19 cellular contexts compared by ENCODE assay signal in the genomic region with DNA sequence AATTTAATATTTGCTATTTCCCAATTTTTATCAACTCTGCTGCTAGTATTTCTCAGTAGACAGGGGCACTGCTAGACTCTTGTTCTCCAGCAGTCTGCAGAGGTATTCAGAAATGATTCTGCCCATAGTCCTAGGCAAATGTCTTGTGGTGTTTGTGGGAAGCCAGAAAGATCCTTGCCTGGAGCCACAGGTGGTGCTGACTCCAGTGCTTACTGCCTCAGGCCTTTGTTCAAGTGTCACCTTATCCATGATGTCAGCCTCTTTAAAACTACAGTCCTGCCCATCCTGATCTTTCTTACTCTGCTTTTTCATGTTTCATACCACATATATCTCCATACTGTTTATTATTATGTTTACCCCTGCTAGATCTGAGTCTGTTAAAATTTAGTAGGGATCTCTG.
"Had no signal": no experiment of that assay in that cellular context is flagged by ENCODE, and none has a peak within 500 bp of the region (broad histone marks: within the 10 kb centered on the region; RNA-seq: fewer than 3 reads in every experiment).

No MANE protein-coding gene starts in this region.

- H3K4me2 ChIP-seq: neural progenitor cell had no signal

- H3K4me1 Mint-ChIP-seq: memory B cell had no signal

- H3K36me3 ChIP-seq: breast epithelium, neural progenitor cell had no signal

- H3K27me3 Mint-ChIP-seq: activated naive CD8-positive, alpha-beta T cell treated with anti-CD3 and anti-CD28 coated beads, Interleukin-2, amount 10 ng/mL, durations not matched to agents 7 days and 5 days; stimulated activated naive CD8-positive, alpha-beta T cell treated with anti-CD3 and anti-CD28 coated beads, Interleukin-15, Interleukin-2, amounts not matched to agents 100 ng/mL and 50 ng/mL, for 24 hours had no signal

- H3K9me3 ChIP-seq: breast epithelium, left ventricle myocardium inferior, mucosa of descending colon, right atrium auricular region, suprapubic skin, transverse colon, vagina had no signal

- H3K27me3 ChIP-seq: breast epithelium, neural progenitor cell, right atrium auricular region, suprapubic skin, transverse colon, vagina had no signal

- H2AFZ ChIP-seq: neural progenitor cell had no signal

- H3K4me3 ChIP-seq: breast epithelium, coronary artery, left ventricle myocardium inferior, mucosa of descending colon, neural progenitor cell, right atrium auricular region, suprapubic skin, transverse colon, vagina had no signal

- H3K4me1 ChIP-seq: breast epithelium, left ventricle myocardium inferior, right atrium auricular region, suprapubic skin, transverse colon, vagina had no signal

- H3K27ac Mint-ChIP-seq: activated naive CD8-positive, alpha-beta T cell treated with anti-CD3 and anti-CD28 coated beads, Interleukin-2, amount 10 ng/mL, durations not matched to agents 7 days and 5 days; activated T-helper 1 cell treated with anti-CD3 and anti-CD28 coated beads, Interleukin-12 subunit alpha, Interleukin-12 subunit beta, Interleukin-2, Interleukin-4 antibody, amounts not matched to agents 30 ng/mL and 10 ng/mL and 1 ng/mL, durations not matched to agents 14 hours and 24 hours and 36 hours; memory B cell; neural progenitor cell; progenitor cell of endocrine pancreas; stimulated activated naive CD8-positive, alpha-beta T cell treated with anti-CD3 and anti-CD28 coated beads, Interleukin-15, Interleukin-2, amounts not matched to agents 100 ng/mL and 50 ng/mL, for 24 hours had no signal

- H3K27ac ChIP-seq: breast epithelium, coronary artery, left ventricle myocardium inferior, neural progenitor cell, right atrium auricular region, suprapubic skin, transverse colon, vagina had no signal

- H3K4me3 Mint-ChIP-seq: activated naive CD8-positive, alpha-beta T cell treated with anti-CD3 and anti-CD28 coated beads, Interleukin-2, amount 10 ng/mL, durations not matched to agents 7 days and 5 days; activated T-helper 1 cell treated with anti-CD3 and anti-CD28 coated beads, Interleukin-12 subunit alpha, Interleukin-12 subunit beta, Interleukin-2, Interleukin-4 antibody, amounts not matched to agents 30 ng/mL and 10 ng/mL and 1 ng/mL, durations not matched to agents 14 hours and 24 hours and 36 hours; memory B cell; naive thymus-derived CD4-positive, alpha-beta T cell; neural progenitor cell; stimulated activated naive CD8-positive, alpha-beta T cell treated with anti-CD3 and anti-CD28 coated beads, Interleukin-15, Interleukin-2, amounts not matched to agents 100 ng/mL and 50 ng/mL, for 24 hours had no signal

- H3K9ac ChIP-seq: neural progenitor cell had no signal

- H3K9me3 Mint-ChIP-seq: activated naive CD8-positive, alpha-beta T cell treated with anti-CD3 and anti-CD28 coated beads, Interleukin-2, amount 10 ng/mL, durations not matched to agents 7 days and 5 days; activated T-helper 1 cell treated with anti-CD3 and anti-CD28 coated beads, Interleukin-12 subunit alpha, Interleukin-12 subunit beta, Interleukin-2, Interleukin-4 antibody, amounts not matched to agents 30 ng/mL and 10 ng/mL and 1 ng/mL, durations not matched to agents 14 hours and 24 hours and 36 hours; memory B cell; naive thymus-derived CD4-positive, alpha-beta T cell; neural progenitor cell; stimulated activated naive CD8-positive, alpha-beta T cell treated with anti-CD3 and anti-CD28 coated beads, Interleukin-15, Interleukin-2, amounts not matched to agents 100 ng/mL and 50 ng/mL, for 24 hours had no signal

- DNase-seq: activated CD4-positive, alpha-beta T cell treated with anti-CD3 and anti-CD28 coated beads, Interleukin-2, amount 50 U/mL, for 1 hour; activated naive CD8-positive, alpha-beta T cell treated with anti-CD3 and anti-CD28 coated beads, Interleukin-2, amount 10 ng/mL, durations not matched to agents 7 days and 5 days; head of caudate nucleus; left ventricle myocardium inferior; mucosa of descending colon; naive thymus-derived CD4-positive, alpha-beta T cell; stimulated activated CD4-positive, alpha-beta T cell treated with anti-CD3 and anti-CD28 coated beads, Interleukin-2, amount 100 ng/mL, for 24 hours; T1000; transverse colon had no signal
